11 cellular contexts compared by ENCODE assay signal in the genomic region with DNA sequence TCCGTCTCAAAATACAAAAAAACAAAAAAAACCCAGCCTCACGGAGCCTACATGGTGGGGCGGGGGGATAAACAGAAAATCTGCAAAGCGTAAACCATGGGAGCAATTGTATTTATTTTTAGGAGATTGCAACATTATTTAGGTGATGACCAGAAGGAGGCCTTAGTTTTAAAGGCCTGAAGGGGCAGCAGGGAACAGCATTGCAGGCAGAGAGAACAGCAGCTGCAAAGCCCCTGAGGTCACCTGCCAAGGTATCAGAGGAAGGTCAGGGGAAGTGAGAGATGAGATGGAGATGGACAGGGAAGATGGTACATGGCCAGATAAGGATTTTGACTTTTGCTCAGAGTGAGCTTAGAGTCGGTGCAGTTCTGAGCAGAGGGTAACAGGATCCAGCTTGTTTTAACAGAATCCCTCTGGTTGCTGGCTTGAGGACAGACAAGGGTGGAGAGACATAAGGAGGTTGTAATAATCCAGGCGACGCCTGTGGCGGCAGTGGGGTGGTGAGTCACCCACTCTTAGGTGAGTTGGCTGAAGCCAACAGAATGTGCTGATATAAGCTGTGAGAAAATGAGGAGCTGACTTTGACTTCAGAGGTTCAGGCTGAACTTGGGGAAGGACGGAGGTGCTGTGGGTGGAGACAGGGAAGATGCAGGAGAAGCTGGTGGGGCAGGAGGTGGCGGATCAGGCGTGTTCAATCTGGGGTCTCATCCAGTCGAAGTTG.
DNase-seq lines count a peak whose midpoint lies in the region; ATAC-seq and TF ChIP-seq lines count a peak whose summit lies in the region.
"Had no signal": no experiment of that assay in that cellular context is flagged by ENCODE, and none has a peak within 500 bp of the region (broad histone marks: within the 10 kb centered on the region; RNA-seq: fewer than 3 reads in every experiment).

No MANE protein-coding gene starts in this region.

- DNase-seq in AG20443 (ENCODE audit: low spot score), result peak; percentile 50
- DNase-seq in M059J (ENCODE audit: low read depth), result peak; percentile 94
- peak; percentile 35 to 49 for DNase-seq in cardiac fibroblast (ENCODE audit: low read depth in 2 of 2)
- peak; percentile 66 for DNase-seq in myocyte (ENCODE audit: low read depth)
- DNase-seq in T1000 (lab: John Stamatoyannopoulos, UW), result no peak
- DNase-seq in activated naive CD4-positive, alpha-beta T cell treated with anti-CD3 and anti-CD28 coated beads, Interleukin-2, amount 50 U/mL, for 16 hours, result no peak
- no peak for DNase-seq in COR-L47 (lab: John Stamatoyannopoulos, UW)
- DNase-seq: CD4-positive, alpha-beta T cell; H7; NCI-H2029 treated with DMSO at 0.1 percent for 48 hours had no signal

- no peak overlapping the region for H3K4me3 ChIP-seq in cardiac fibroblast (replicated peaks in 1 of 2; ENCODE audit: low read depth in 2 of 2, low read length in 2 of 2)

- TF ChIP-seq CTCF in cardiac fibroblast (IDR thresholded peaks at IDR 0.05; ENCODE audit: low read depth, low read length), result no peak

- no peak for ATAC-seq in HG02938 (IDR thresholded peaks at IDR 0.05; ENCODE audit: unreplicated experiment)

Comparison
In these comparisons a context has a peak if more than half of its experiments do, and no peak if none do; other contexts are left out.
1. DNase-seq: peak in AG20443 (single experiment), M059J (single experiment), cardiac fibroblast (2 of 2) and myocyte (single experiment); none in T1000 (single experiment), activated naive CD4-positive, alpha-beta T cell treated with anti-CD3 and anti-CD28 coated beads, Interleukin-2, amount 50 U/mL, for 16 hours (single experiment) and COR-L47 (single experiment).